ENCODE assay signal across 11 cellular contexts in genomic region chr5:172758077-172758835, GRCh38. TPM values are rescaled to one million over a fixed set of nuclear protein-coding genes. Genes with fewer than 3 reads are reported as not detected.
DNase-seq lines count a peak whose midpoint lies in the region; ATAC-seq and TF ChIP-seq lines count a peak whose summit lies in the region.
"Had no signal": no experiment of that assay in that cellular context is flagged by ENCODE, and none has a peak within 500 bp of the region (broad histone marks: within the 10 kb centered on the region; RNA-seq: fewer than 3 reads in every experiment).

No MANE protein-coding gene starts in this region.

- H3K9me2 ChIP-seq in hepatocyte (replicated peaks; ENCODE audit: insufficient read depth) = no peaks in the 10 kb centered on the region

- H3K79me2 ChIP-seq in hepatocyte = no peaks in the 10 kb centered on the region

- H2AFZ ChIP-seq in hepatocyte = no peak overlapping the region

- H3K36me3 ChIP-seq in H7 (replicated peaks; ENCODE audit: control insufficient read depth, insufficient read depth, low read length) = no peaks in the 10 kb centered on the region
- no peaks in the 10 kb centered on the region for H3K36me3 ChIP-seq in hepatocyte (replicated peaks; ENCODE audit: insufficient read depth, low read depth)
- H3K36me3 ChIP-seq: thyroid gland had no signal

- TF ChIP-seq CTCF in hepatocyte (IDR thresholded peaks at IDR 0.05; ENCODE audit: poor library complexity) = no peak
- TF ChIP-seq CTCF in GM13977 (IDR thresholded peaks at IDR 0.05; ENCODE audit: extremely low read depth, insufficient read depth, missing control alignments) = no peak

- DNase-seq in H7 (peak; percentile 63), amniotic epithelial cell (ENCODE audit: low read depth) (peak; percentile 96), hepatocyte (ENCODE audit: low spot score) (peak; percentile 67), GM13977 (ENCODE audit: low spot score) (no peak), ecto neural progenitor cell (ENCODE audit: low spot score) (no peak), activated gamma-delta T cell treated with Interleukin-2 at 50 U/mL for 16 hours (no peak)
- DNase-seq: nephron progenitor cell, thyroid gland had no signal

- H3K27me3 ChIP-seq in H7 (ENCODE audit: control insufficient read depth, insufficient read depth, low read length) = no peaks in the 10 kb centered on the region; the same call in 1 of the 2 replicates
- no peaks in the 10 kb centered on the region for H3K27me3 ChIP-seq in hepatocyte
- H3K27me3 ChIP-seq: thyroid gland had no signal

- in situ Hi-C loops in GM13977 (cut with MboI; ENCODE audit: low pct_unique_long_range_greater_than_20kb, low sequenced_read_pairs, unreplicated experiment) = no loop called here

- H3K4me3 ChIP-seq in H7 (ENCODE audit: insufficient read depth, low read depth, low read length) (no peak overlapping the region), hepatocyte (no peak overlapping the region), skin epidermis (no peak overlapping the region)
- H3K4me3 ChIP-seq: thyroid gland had no signal

- no peaks in the 10 kb centered on the region for H3K9me3 ChIP-seq in hepatocyte (ENCODE audit: low read depth)
- H3K9me3 ChIP-seq: thyroid gland had no signal

- no peaks in the 10 kb centered on the region for H3K4me1 ChIP-seq in hepatocyte (ENCODE audit: insufficient read depth)
- H3K4me1 ChIP-seq: thyroid gland had no signal

- peak overlapping the region; percentile 62 for H3K27ac ChIP-seq in hepatocyte
- H3K27ac ChIP-seq in skin epidermis = peak overlapping the region; percentile 8 to 74 (median 66)
- H3K27ac ChIP-seq: HL-60 had no signal

- 63% methylated on average over 19 of the region's 19 CpGs for WGBS in hepatocyte (ENCODE audit: low lambda C conversion rate, missing lambda C conversion rate)

- H3K4me2 ChIP-seq in hepatocyte = no peak overlapping the region

- no peak for ATAC-seq in GM19397 (IDR thresholded peaks at IDR 0.05; ENCODE audit: unreplicated experiment)

- H4K20me1 ChIP-seq in hepatocyte (ENCODE audit: insufficient read depth, poor library complexity, severe bottlenecking) = no peaks in the 10 kb centered on the region

RNA-seq across cellular contexts. Expression of gene DUSP1, which starts 12.7 kb away (rescaled TPM):
- 11.5 and 15.4 TPM in 2 replicates for total RNA-seq in H7 (2014; rRNA removed; shearing (Covaris generic))
- 537 and 547 TPM in 2 replicates for total RNA-seq in hepatocyte
- 583 and 682 TPM in 2 replicates for polyA plus RNA-seq in hepatocyte

Comparison
In these comparisons a context has a peak if more than half of its experiments do, and no peak if none do; other contexts are left out.
1. DNase-seq: peak in H7 (single experiment), amniotic epithelial cell (single experiment) and hepatocyte (single experiment); none in GM13977 (single experiment), ecto neural progenitor cell (single experiment) and activated gamma-delta T cell treated with Interleukin-2 at 50 U/mL for 16 hours (single experiment).
2. RNA of gene DUSP1, which starts 12.7 kb away (total RNA-seq): 537 to 547 TPM in hepatocyte; 11.5 to 15.4 TPM in H7; every median in the first group is over 10 times any median in the second.